In the genomic region with DNA sequence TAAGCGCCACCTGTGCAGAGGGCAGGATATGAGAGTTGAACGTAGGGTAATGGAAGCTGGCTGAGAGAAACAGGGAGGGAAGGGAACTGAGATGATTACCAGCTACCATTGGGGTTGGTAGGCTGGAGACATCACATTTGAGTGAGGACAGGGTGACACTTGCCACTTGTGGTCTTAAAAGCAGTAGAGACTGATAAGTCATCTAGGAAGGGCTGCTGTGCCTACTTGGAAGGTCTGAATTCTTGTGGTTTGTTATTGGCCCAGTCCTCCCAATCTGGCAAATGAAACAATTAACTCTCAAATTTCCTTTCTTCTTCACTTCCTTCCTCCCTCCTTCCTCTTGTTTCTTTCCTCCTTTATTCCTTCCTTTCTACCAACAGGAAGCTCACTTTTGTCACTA, we compare ENCODE assay signal across 31 cellular contexts. TPM values are rescaled to one million over a fixed set of nuclear protein-coding genes. Genes with fewer than 3 reads are reported as not detected.
"Had no signal": no experiment of that assay in that cellular context is flagged by ENCODE, and none has a peak within 500 bp of the region (broad histone marks: within the 10 kb centered on the region; RNA-seq: fewer than 3 reads in every experiment).

No MANE protein-coding gene starts in this region.

- H3K4me1 Mint-ChIP-seq: activated CD4-positive, alpha-beta T cell treated with anti-CD3 and anti-CD28 coated beads for 36 hours; activated CD4-positive, alpha-beta T cell treated with anti-CD3 and anti-CD28 coated beads, Interleukin-2, amount 10 ng/mL, durations not matched to agents 7 days and 5 days had no signal

- H3K36me3 Mint-ChIP-seq: activated naive CD4-positive, alpha-beta T cell treated with anti-CD3 and anti-CD28 coated beads, Interleukin-2, amount 50 U/mL, for 72 hours; WTC11 had no signal

- H3K9me3 ChIP-seq: adrenal gland, body of pancreas, breast epithelium had no signal

- H3K9me3 Mint-ChIP-seq: activated CD4-positive, alpha-beta T cell treated with anti-CD3 and anti-CD28 coated beads, Interleukin-2, amount 10 ng/mL, durations not matched to agents 7 days and 5 days; activated naive CD4-positive, alpha-beta T cell treated with anti-CD3 and anti-CD28 coated beads for 36 hours; activated T-cell treated with anti-CD3 and anti-CD28 coated beads, Interleukin-2, amount 50 U/mL, for 4 hours; activated T-helper 1 cell treated with anti-CD3 and anti-CD28 coated beads, Interleukin-12 subunit alpha, Interleukin-12 subunit beta, Interleukin-2, Interleukin-4 antibody, amounts not matched to agents 30 ng/mL and 10 ng/mL and 1 ng/mL, durations not matched to agents 14 hours and 24 hours and 36 hours; T-helper 1 cell treated with Interleukin-12 subunit alpha and Interleukin-12 subunit beta and Interleukin-4 antibody, amounts not matched to agents 30 μg/mL and 1 μg/mL, for 36 hours; T-helper 2 cell treated with Interferon-gamma antibody and Interleukin-4, amounts not matched to agents 5 μg/mL and 100 μg/mL, for 36 hours had no signal

- ATAC-seq: activated CD4-positive, alpha-beta T cell treated with anti-CD3 and anti-CD28 coated beads for 36 hours; activated CD4-positive, CD25-positive, alpha-beta regulatory T cell treated with anti-CD3 and anti-CD28 coated beads, Interleukin-2, amount 50 U/mL, for 24 hours; activated CD8-positive, alpha-beta T cell treated with anti-CD3 and anti-CD28 coated beads, Interleukin-2, amount 10 ng/mL, durations not matched to agents 7 days and 5 days; activated naive CD4-positive, alpha-beta T cell treated with anti-CD3 and anti-CD28 coated beads, Interleukin-2, amount 50 U/mL, for 72 hours; activated T-cell treated with anti-CD3 and anti-CD28 coated beads, Interleukin-2, amount 50 U/mL, for 4 hours; body of pancreas; Right ventricle myocardium inferior; WTC11 had no signal

- H3K4me1 ChIP-seq: adrenal gland, body of pancreas, breast epithelium had no signal

- H3K4me3 ChIP-seq: adrenal gland, body of pancreas, breast epithelium, PC-9 had no signal

- H3K4me2 ChIP-seq: KMS-11, PC-9 had no signal

- H3K27ac ChIP-seq: adrenal gland, body of pancreas, breast epithelium, KMS-11, PC-9, RWPE1 had no signal

- H3K36me3 ChIP-seq: adrenal gland, breast epithelium had no signal

- H3K9ac ChIP-seq: KMS-11 had no signal

- H3K4me3 Mint-ChIP-seq: activated CD4-positive, alpha-beta T cell treated with anti-CD3 and anti-CD28 coated beads for 36 hours; activated CD4-positive, alpha-beta T cell treated with anti-CD3 and anti-CD28 coated beads, Interleukin-2, amount 10 ng/mL, durations not matched to agents 7 days and 5 days; activated CD8-positive, alpha-beta T cell treated with anti-CD3 and anti-CD28 coated beads, Interleukin-2, amount 10 ng/mL, durations not matched to agents 7 days and 5 days; activated naive CD4-positive, alpha-beta T cell treated with anti-CD3 and anti-CD28 coated beads for 36 hours; activated T-cell treated with anti-CD3 and anti-CD28 coated beads, Interleukin-2, amount 50 U/mL, for 4 hours; activated T-helper 1 cell treated with anti-CD3 and anti-CD28 coated beads, Interleukin-12 subunit alpha, Interleukin-12 subunit beta, Interleukin-2, Interleukin-4 antibody, amounts not matched to agents 30 ng/mL and 10 ng/mL and 1 ng/mL, durations not matched to agents 14 hours and 24 hours and 36 hours; T-helper 1 cell treated with Interleukin-12 subunit alpha and Interleukin-12 subunit beta and Interleukin-4 antibody, amounts not matched to agents 30 μg/mL and 1 μg/mL, for 36 hours; T-helper 2 cell treated with Interferon-gamma antibody and Interleukin-4, amounts not matched to agents 5 μg/mL and 100 μg/mL, for 36 hours; WTC11 had no signal

- H3K27me3 ChIP-seq: adrenal gland, body of pancreas, breast epithelium had no signal

- H3K27ac Mint-ChIP-seq: activated CD4-positive, alpha-beta T cell treated with anti-CD3 and anti-CD28 coated beads for 36 hours; activated CD4-positive, alpha-beta T cell treated with anti-CD3 and anti-CD28 coated beads, Interleukin-2, amount 10 ng/mL, durations not matched to agents 7 days and 5 days; activated CD8-positive, alpha-beta T cell treated with anti-CD3 and anti-CD28 coated beads, Interleukin-2, amount 10 ng/mL, durations not matched to agents 7 days and 5 days; activated naive CD4-positive, alpha-beta T cell treated with anti-CD3 and anti-CD28 coated beads for 36 hours; activated naive CD4-positive, alpha-beta T cell treated with anti-CD3 and anti-CD28 coated beads, Interleukin-2, amount 50 U/mL, for 72 hours; activated T-helper 1 cell treated with anti-CD3 and anti-CD28 coated beads, Interleukin-12 subunit alpha, Interleukin-12 subunit beta, Interleukin-2, Interleukin-4 antibody, amounts not matched to agents 30 ng/mL and 10 ng/mL and 1 ng/mL, durations not matched to agents 14 hours and 24 hours and 36 hours; T-helper 1 cell treated with Interleukin-12 subunit alpha and Interleukin-12 subunit beta and Interleukin-4 antibody, amounts not matched to agents 30 μg/mL and 1 μg/mL, for 36 hours; T-helper 2 cell treated with Interferon-gamma antibody and Interleukin-4, amounts not matched to agents 5 μg/mL and 100 μg/mL, for 36 hours; WTC11 had no signal

- DNase-seq: activated CD4-positive, alpha-beta T cell treated with anti-CD3 and anti-CD28 coated beads for 36 hours; activated CD4-positive, alpha-beta T cell treated with anti-CD3 and anti-CD28 coated beads, Interleukin-2, amount 10 ng/mL, durations not matched to agents 7 days and 5 days; activated CD4-positive, alpha-beta T cell treated with anti-CD3 and anti-CD28 coated beads, Interleukin-2, amount 50 U/mL, for 48 hours; activated CD8-positive, alpha-beta T cell treated with anti-CD3 and anti-CD28 coated beads, Interleukin-2, amount 10 ng/mL, durations not matched to agents 7 days and 5 days; activated gamma-delta T cell treated with Interleukin-2 at 50 U/mL for 16 hours; activated naive CD4-positive, alpha-beta T cell treated with anti-CD3 and anti-CD28 coated beads for 36 hours; activated T-cell treated with anti-CD3 and anti-CD28 coated beads, Interleukin-2, amount 50 U/mL, for 4 hours; adrenal gland; body of pancreas; cerebellar nuclear complex; MM.1S; MV-4-11; NCI-H1092; NCI-H1436 treated with DMSO at 0.1 percent for 48 hours; NCI-H1694 treated with DMSO at 0.1 percent for 48 hours; NCI-H2029; NCI-H345; NCI-H524 treated with DMSO at 0.1 percent for 48 hours; PC-9 had no signal

- H2AFZ ChIP-seq: PC-9 had no signal

RNA-seq across cellular contexts. Expression of gene COL6A5, which starts 46.8 kb away (rescaled TPM):
- total RNA-seq: activated CD4-positive, alpha-beta T cell treated with anti-CD3 and anti-CD28 coated beads for 36 hours; activated CD4-positive, alpha-beta T cell treated with anti-CD3 and anti-CD28 coated beads, Interleukin-2, amount 10 ng/mL, durations not matched to agents 7 days and 5 days; activated CD8-positive, alpha-beta T cell treated with anti-CD3 and anti-CD28 coated beads, Interleukin-2, amount 10 ng/mL, durations not matched to agents 7 days and 5 days; activated naive CD4-positive, alpha-beta T cell treated with anti-CD3 and anti-CD28 coated beads for 36 hours; activated naive CD4-positive, alpha-beta T cell treated with anti-CD3 and anti-CD28 coated beads, Interleukin-2, amount 50 U/mL, for 72 hours; activated T-cell treated with anti-CD3 and anti-CD28 coated beads, Interleukin-2, amount 50 U/mL, for 4 hours; body of pancreas; breast epithelium; cardiac septum; NCI-H460; PC-9; Right ventricle myocardium inferior; WTC11 had no signal
- polyA plus RNA-seq: adrenal gland had no signal
